Comparison of ENCODE assay signal across 8 cellular contexts in genomic region chr2:173965372-173966025, GRCh38. TPM values are rescaled to one million over a fixed set of nuclear protein-coding genes. Genes with fewer than 3 reads are reported as not detected.
A peak's percentile ranks its signal among the peaks of the same experiment; 100 is the strongest.
DNase-seq lines count a peak whose midpoint lies in the region; ATAC-seq and TF ChIP-seq lines count a peak whose summit lies in the region.

TSS of gene SP3 (minus strand) at chr2:173965373. CDS start at chr2:173965171, 202 bp downstream.

- ATAC-seq in SK-N-SH treated with all-trans-retinoic acid at 6 μM for 48 hours: peak; percentile 92

- no peaks in the 10 kb centered on the region for H3K27me3 Mint-ChIP-seq in HFFc6 (ENCODE audit: insufficient read depth)
- H3K27me3 Mint-ChIP-seq in activated naive CD4-positive, alpha-beta T cell treated with anti-CD3 and anti-CD28 coated beads, Interleukin-2, amount 50 U/mL, for 24 hours: no peaks in the 10 kb centered on the region

- H3K4me3 ChIP-seq in NB4 (ENCODE audit: low read depth, low read length): peak within 1 kb of the TSS; percentile 83

- H3K27ac ChIP-seq in temporal lobe (ENCODE audit: low read depth, low read length): peak within 1 kb of the TSS; percentile 99

- H3K9me3 Mint-ChIP-seq in HFFc6: peaks cover 8% of the 10 kb centered on the region
- H3K9me3 Mint-ChIP-seq in activated naive CD4-positive, alpha-beta T cell treated with anti-CD3 and anti-CD28 coated beads, Interleukin-2, amount 50 U/mL, for 24 hours: no peaks in the 10 kb centered on the region

- H3K27ac Mint-ChIP-seq in HFFc6: peak within 1 kb of the TSS; percentile 93
- peak within 1 kb of the TSS; percentile 99 for H3K27ac Mint-ChIP-seq in activated naive CD4-positive, alpha-beta T cell treated with anti-CD3 and anti-CD28 coated beads, Interleukin-2, amount 50 U/mL, for 24 hours

- peak; percentile 81 for TF ChIP-seq POLR2A in NB4 (IDR thresholded peaks at IDR 0.05; ENCODE audit: extremely low read depth, insufficient read length)

- H3K4me1 Mint-ChIP-seq in HFFc6 (ENCODE audit: low read depth): peaks cover 54% of the 10 kb centered on the region
- peaks cover 34% of the 10 kb centered on the region for H3K4me1 Mint-ChIP-seq in activated naive CD4-positive, alpha-beta T cell treated with anti-CD3 and anti-CD28 coated beads, Interleukin-2, amount 50 U/mL, for 24 hours

- peak; percentile 96 for DNase-seq in GM04504 (ENCODE audit: low read depth)
- peak; percentile 98 for DNase-seq in HFFc6
- peak; percentile 99 for DNase-seq in NB4 (ENCODE audit: low read depth)
- DNase-seq in globus pallidus (ENCODE audit: low spot score): peak; percentile 97
- peak; percentile 96 for DNase-seq in occipital lobe (lab: John Stamatoyannopoulos, UW)

- TF ChIP-seq CTCF in HFFc6 (IDR thresholded peaks at IDR 0.05) (no peak), NB4 (IDR thresholded peaks at IDR 0.05; ENCODE audit: low read depth, low read length) (no peak)

- H3K36me3 Mint-ChIP-seq in HFFc6 (ENCODE audit: low read depth): peaks cover 25% of the 10 kb centered on the region
- peaks cover 13% of the 10 kb centered on the region for H3K36me3 Mint-ChIP-seq in activated naive CD4-positive, alpha-beta T cell treated with anti-CD3 and anti-CD28 coated beads, Interleukin-2, amount 50 U/mL, for 24 hours

- H3K4me3 Mint-ChIP-seq in HFFc6: peak within 1 kb of the TSS; percentile 91
- H3K4me3 Mint-ChIP-seq in activated naive CD4-positive, alpha-beta T cell treated with anti-CD3 and anti-CD28 coated beads, Interleukin-2, amount 50 U/mL, for 24 hours: peak within 1 kb of the TSS; percentile 92

TF ChIP-seq in SK-N-SH treated with all-trans-retinoic acid at 6 μM for 48 hours, 23 proteins besides CTCF, POLR2A, EP300 and RAD21:
- TF ChIP-seq CSDC2 (CRISPR knock-in tag; IDR thresholded peaks at IDR 0.05) (0 out of 2 replicates have a peak, but pooled peaks have one; percentile 45), ZFP3 (CRISPR knock-in tag; IDR thresholded peaks at IDR 0.05) (peak; percentile 54; the same call in 1 of the 2 replicates), ISL1 (CRISPR knock-in tag; IDR thresholded peaks at IDR 0.05) (no peak), ZC3H10 (CRISPR knock-in tag; IDR thresholded peaks at IDR 0.05) (no peak), TSHZ2 (CRISPR knock-in tag; IDR thresholded peaks at IDR 0.05) (0 out of 2 replicates have a peak, but pooled peaks have one; percentile 15), TCF4 (CRISPR knock-in tag; IDR thresholded peaks at IDR 0.05; ENCODE audit: borderline replicate concordance) (no peak), GLIS3 (CRISPR knock-in tag; IDR thresholded peaks at IDR 0.05) (peak; percentile 81; the same call in 1 of the 2 replicates)
- TF ChIP-seq, protein P1, sequence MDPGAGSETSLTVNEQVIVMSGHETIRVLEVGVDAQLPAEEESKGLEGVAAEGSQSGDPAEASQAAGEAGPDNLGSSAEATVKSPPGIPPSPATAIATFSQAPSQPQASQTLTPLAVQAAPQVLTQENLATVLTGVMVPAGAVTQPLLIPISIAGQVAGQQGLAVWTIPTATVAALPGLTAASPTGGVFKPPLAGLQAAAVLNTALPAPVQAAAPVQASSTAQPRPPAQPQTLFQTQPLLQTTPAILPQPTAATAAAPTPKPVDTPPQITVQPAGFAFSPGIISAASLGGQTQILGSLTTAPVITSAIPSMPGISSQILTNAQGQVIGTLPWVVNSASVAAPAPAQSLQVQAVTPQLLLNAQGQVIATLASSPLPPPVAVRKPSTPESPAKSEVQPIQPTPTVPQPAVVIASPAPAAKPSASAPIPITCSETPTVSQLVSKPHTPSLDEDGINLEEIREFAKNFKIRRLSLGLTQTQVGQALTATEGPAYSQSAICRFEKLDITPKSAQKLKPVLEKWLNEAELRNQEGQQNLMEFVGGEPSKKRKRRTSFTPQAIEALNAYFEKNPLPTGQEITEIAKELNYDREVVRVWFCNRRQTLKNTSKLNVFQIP (CRISPR knock-in tag; IDR thresholded peaks at IDR 0.05; ENCODE audit: borderline replicate concordance, low read depth): no peak
- TF ChIP-seq, protein P2, sequence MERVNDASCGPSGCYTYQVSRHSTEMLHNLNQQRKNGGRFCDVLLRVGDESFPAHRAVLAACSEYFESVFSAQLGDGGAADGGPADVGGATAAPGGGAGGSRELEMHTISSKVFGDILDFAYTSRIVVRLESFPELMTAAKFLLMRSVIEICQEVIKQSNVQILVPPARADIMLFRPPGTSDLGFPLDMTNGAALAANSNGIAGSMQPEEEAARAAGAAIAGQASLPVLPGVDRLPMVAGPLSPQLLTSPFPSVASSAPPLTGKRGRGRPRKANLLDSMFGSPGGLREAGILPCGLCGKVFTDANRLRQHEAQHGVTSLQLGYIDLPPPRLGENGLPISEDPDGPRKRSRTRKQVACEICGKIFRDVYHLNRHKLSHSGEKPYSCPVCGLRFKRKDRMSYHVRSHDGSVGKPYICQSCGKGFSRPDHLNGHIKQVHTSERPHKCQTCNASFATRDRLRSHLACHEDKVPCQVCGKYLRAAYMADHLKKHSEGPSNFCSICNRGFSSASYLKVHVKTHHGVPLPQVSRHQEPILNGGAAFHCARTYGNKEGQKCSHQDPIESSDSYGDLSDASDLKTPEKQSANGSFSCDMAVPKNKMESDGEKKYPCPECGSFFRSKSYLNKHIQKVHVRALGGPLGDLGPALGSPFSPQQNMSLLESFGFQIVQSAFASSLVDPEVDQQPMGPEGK (CRISPR knock-in tag; IDR thresholded peaks at IDR 0.05; ENCODE audit: borderline replicate concordance): peak; percentile 72; the same call in 1 of the 2 replicates
- TF ChIP-seq, protein P3, sequence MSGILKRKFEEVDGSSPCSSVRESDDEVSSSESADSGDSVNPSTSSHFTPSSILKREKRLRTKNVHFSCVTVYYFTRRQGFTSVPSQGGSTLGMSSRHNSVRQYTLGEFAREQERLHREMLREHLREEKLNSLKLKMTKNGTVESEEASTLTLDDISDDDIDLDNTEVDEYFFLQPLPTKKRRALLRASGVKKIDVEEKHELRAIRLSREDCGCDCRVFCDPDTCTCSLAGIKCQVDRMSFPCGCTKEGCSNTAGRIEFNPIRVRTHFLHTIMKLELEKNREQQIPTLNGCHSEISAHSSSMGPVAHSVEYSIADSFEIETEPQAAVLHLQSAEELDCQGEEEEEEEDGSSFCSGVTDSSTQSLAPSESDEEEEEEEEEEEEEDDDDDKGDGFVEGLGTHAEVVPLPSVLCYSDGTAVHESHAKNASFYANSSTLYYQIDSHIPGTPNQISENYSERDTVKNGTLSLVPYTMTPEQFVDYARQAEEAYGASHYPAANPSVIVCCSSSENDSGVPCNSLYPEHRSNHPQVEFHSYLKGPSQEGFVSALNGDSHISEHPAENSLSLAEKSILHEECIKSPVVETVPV (CRISPR knock-in tag; IDR thresholded peaks at IDR 0.05): no peak

RNA-seq across cellular contexts. Expression of gene SP3, which starts in this region (rescaled TPM):
- 10 to 100 TPM; 45.0 to 63.7 (median 52.1) TPM for total RNA-seq in HFFc6 (2021; fragmentation: NEBNext Ultra II Directional; extraction: Animal tissue kit (Norgen Biotek cat#: 25700))
- 215 TPM for total RNA-seq in occipital lobe
- 103 TPM for total RNA-seq in temporal lobe

Comparison
In these comparisons a context has a peak if more than half of its experiments do, and no peak if none do; other contexts are left out.
1. Peak in every context shown above with its lines: DNase-seq, ATAC-seq, H3K4me3 ChIP-seq and H3K27ac ChIP-seq.